ENCODE assay signal across 10 cellular contexts in genomic region chr11:44609783-44610155, GRCh38. TPM values are rescaled to one million over a fixed set of nuclear protein-coding genes. Genes with fewer than 3 reads are reported as not detected.
DNase-seq lines count a peak whose midpoint lies in the region; ATAC-seq lines count a peak whose summit lies in the region.
"Had no signal": no experiment of that assay in that cellular context is flagged by ENCODE, and none has a peak within 500 bp of the region (broad histone marks: within the 10 kb centered on the region; RNA-seq: fewer than 3 reads in every experiment).

No MANE protein-coding gene starts in this region.

- peak overlapping the region; percentile 20 for H3K4me3 Mint-ChIP-seq in activated CD4-positive, alpha-beta T cell treated with anti-CD3 and anti-CD28 coated beads, Interleukin-2, amount 10 ng/mL, durations not matched to agents 7 days and 5 days
- H3K4me3 Mint-ChIP-seq in T-cell = peak overlapping the region in 2 of 3 donors; percentile 4 to 70
- H3K4me3 Mint-ChIP-seq in stimulated activated naive B cell treated with anti-CD40 and anti-IgM and Interleukin-4, amounts not matched to agents 10 μg/mL and 1 μg/mL and 100 μg/mL, for 72 hours = peak overlapping the region; percentile 70 to 73

- peak overlapping the region; percentile 90 for H3K27ac Mint-ChIP-seq in activated CD4-positive, alpha-beta T cell treated with anti-CD3 and anti-CD28 coated beads, Interleukin-2, amount 10 ng/mL, durations not matched to agents 7 days and 5 days
- H3K27ac Mint-ChIP-seq in T-cell = peak overlapping the region; percentile 92 to 94
- peak overlapping the region; percentile 97 for H3K27ac Mint-ChIP-seq in stimulated activated naive B cell treated with anti-CD40 and anti-IgM and Interleukin-4, amounts not matched to agents 10 μg/mL and 1 μg/mL and 100 μg/mL, for 72 hours

- POLR2A ChIA-PET in activated CD4-positive, alpha-beta T cell treated with anti-CD3 and anti-CD28 coated beads, Interleukin-2, amount 10 ng/mL, durations not matched to agents 7 days and 5 days (lab: Charles Lee) = no interaction called here
- POLR2A ChIA-PET in T-cell (lab: Charles Lee) = no interaction called here

- H3K36me3 Mint-ChIP-seq in activated CD4-positive, alpha-beta T cell treated with anti-CD3 and anti-CD28 coated beads, Interleukin-2, amount 10 ng/mL, durations not matched to agents 7 days and 5 days (ENCODE audit: low read depth) = peaks cover 59% of the 10 kb centered on the region
- peaks cover 26% of the 10 kb centered on the region for H3K36me3 Mint-ChIP-seq in T-cell
- H3K36me3 Mint-ChIP-seq in stimulated activated naive B cell treated with anti-CD40 and anti-IgM and Interleukin-4, amounts not matched to agents 10 μg/mL and 1 μg/mL and 100 μg/mL, for 72 hours = peaks cover 70 to 92% of the 10 kb centered on the region in 2 donors

- DNase-seq in activated CD4-positive, alpha-beta T cell treated with anti-CD3 and anti-CD28 coated beads, Interleukin-2, amount 10 ng/mL, durations not matched to agents 7 days and 5 days = no peak
- no peak for DNase-seq in activated CD4-positive, alpha-beta T cell treated with anti-CD3 and anti-CD28 coated beads for 4 hours
- DNase-seq in T-cell (no peak), dermis blood vessel endothelial cell (peak; percentile 57), NCI-H2227 (lab: John Stamatoyannopoulos, UW; ENCODE audit: unreplicated experiment) (no peak), NCI-H748 treated with DMSO at 0.1 percent for 48 hours (lab: John Stamatoyannopoulos, UW) (no peak)
- no peak for DNase-seq in stimulated activated naive B cell treated with anti-CD40 and anti-IgM and Interleukin-4, amounts not matched to agents 10 μg/mL and 1 μg/mL and 100 μg/mL, for 72 hours
- DNase-seq: left cardiac atrium; stimulated activated CD4-positive, alpha-beta T cell treated with anti-CD3 and anti-CD28 coated beads, Interleukin-2, amount 100 ng/mL, for 48 hours had no signal

- no peaks in the 10 kb centered on the region for H3K9me3 Mint-ChIP-seq in activated CD4-positive, alpha-beta T cell treated with anti-CD3 and anti-CD28 coated beads, Interleukin-2, amount 10 ng/mL, durations not matched to agents 7 days and 5 days
- H3K9me3 Mint-ChIP-seq in T-cell = no peaks in the 10 kb centered on the region
- no peaks in the 10 kb centered on the region for H3K9me3 Mint-ChIP-seq in stimulated activated naive B cell treated with anti-CD40 and anti-IgM and Interleukin-4, amounts not matched to agents 10 μg/mL and 1 μg/mL and 100 μg/mL, for 72 hours

- H3K4me1 Mint-ChIP-seq in activated CD4-positive, alpha-beta T cell treated with anti-CD3 and anti-CD28 coated beads, Interleukin-2, amount 10 ng/mL, durations not matched to agents 7 days and 5 days = peaks cover 81% of the 10 kb centered on the region
- peaks cover 62 to 81% (median 64%) of the 10 kb centered on the region in 3 donors for H3K4me1 Mint-ChIP-seq in T-cell
- H3K4me1 Mint-ChIP-seq in stimulated activated naive B cell treated with anti-CD40 and anti-IgM and Interleukin-4, amounts not matched to agents 10 μg/mL and 1 μg/mL and 100 μg/mL, for 72 hours = peaks cover 78 to 100% of the 10 kb centered on the region in 2 donors

- CTCF ChIA-PET in activated CD4-positive, alpha-beta T cell treated with anti-CD3 and anti-CD28 coated beads, Interleukin-2, amount 10 ng/mL, durations not matched to agents 7 days and 5 days (lab: Charles Lee) = interaction anchor here (1.1 to 2.2 kb wide), 3 partner anchors 15 to 53 kb away, joined by 3 to 5 read pairs (median 4); no protein-coding TSS in a partner anchor
- CTCF ChIA-PET in T-cell (lab: Charles Lee) = interaction anchor here in 1 of 2 donors (0.5 to 3.0 kb wide), 2 partner anchors 44 to 754 kb away, joined by 4 to 16 read pairs; partner anchors contain the start of gene CD82

- no peaks in the 10 kb centered on the region for H3K27me3 Mint-ChIP-seq in activated CD4-positive, alpha-beta T cell treated with anti-CD3 and anti-CD28 coated beads, Interleukin-2, amount 10 ng/mL, durations not matched to agents 7 days and 5 days
- no peaks in the 10 kb centered on the region for H3K27me3 Mint-ChIP-seq in T-cell
- no peaks in the 10 kb centered on the region for H3K27me3 Mint-ChIP-seq in stimulated activated naive B cell treated with anti-CD40 and anti-IgM and Interleukin-4, amounts not matched to agents 10 μg/mL and 1 μg/mL and 100 μg/mL, for 72 hours

- no peak for ATAC-seq in T-cell (replicated peaks in 1 of 4)
- ATAC-seq in stimulated activated naive B cell treated with anti-CD40 and anti-IgM and Interleukin-4, amounts not matched to agents 10 μg/mL and 1 μg/mL and 100 μg/mL, for 72 hours (replicated peaks) = no peak
- ATAC-seq in HG03520 (IDR thresholded peaks at IDR 0.05; ENCODE audit: unreplicated experiment) = no peak

RNA-seq across cellular contexts. Expression of gene CD82, which starts 44.3 kb away (rescaled TPM):
- total RNA-seq in activated CD4-positive, alpha-beta T cell treated with anti-CD3 and anti-CD28 coated beads, Interleukin-2, amount 10 ng/mL, durations not matched to agents 7 days and 5 days = 100 to 1,000 TPM; 126 to 128 TPM
- total RNA-seq in T-cell (10 to 100 TPM; 53.4 to 99.6 (median 69.0) TPM), dermis blood vessel endothelial cell (8.5 and 14.1 TPM in 2 replicates)

Comparison
In these comparisons a context has a peak if more than half of its experiments do, and no peak if none do; other contexts are left out.
1. H3K4me3 Mint-ChIP-seq: peak in every context shown above with its lines; median percentile 72 in stimulated activated naive B cell treated with anti-CD40 and anti-IgM and Interleukin-4, amounts not matched to agents 10 μg/mL and 1 μg/mL and 100 μg/mL, for 72 hours; 37 in T-cell; 20 in activated CD4-positive, alpha-beta T cell treated with anti-CD3 and anti-CD28 coated beads, Interleukin-2, amount 10 ng/mL, durations not matched to agents 7 days and 5 days.